ENCODE assay signal across 19 cellular contexts in the genomic region with DNA sequence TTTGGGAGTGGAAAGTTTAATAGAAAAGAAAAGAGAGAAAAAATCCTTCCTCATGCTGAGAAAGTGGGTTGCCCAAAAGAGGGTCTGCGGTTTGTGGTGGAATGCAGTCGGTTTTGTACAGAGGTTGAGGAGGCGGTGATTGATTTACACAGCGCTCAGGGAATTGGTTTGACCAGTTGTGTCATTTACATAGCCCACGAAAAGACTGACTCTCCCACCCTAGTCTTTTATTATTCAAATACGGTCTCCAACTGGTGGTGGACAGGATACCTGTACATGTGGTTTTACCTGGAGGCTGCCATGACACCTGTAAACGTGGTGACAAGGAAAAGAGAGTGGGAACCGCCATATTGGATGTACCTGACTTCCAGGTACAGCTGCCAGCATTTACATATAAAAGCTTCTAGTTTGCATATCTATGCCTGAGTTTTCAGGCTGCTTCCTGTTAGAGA. TPM values are rescaled to one million over a fixed set of nuclear protein-coding genes. Genes with fewer than 3 reads are reported as not detected.
DNase-seq lines count a peak whose midpoint lies in the region; ATAC-seq, FAIRE-seq and TF ChIP-seq lines count a peak whose summit lies in the region.
"Had no signal": no experiment of that assay in that cellular context is flagged by ENCODE, and none has a peak within 500 bp of the region (broad histone marks: within the 10 kb centered on the region; RNA-seq: fewer than 3 reads in every experiment).

No MANE protein-coding gene starts in this region.

- H3K14ac ChIP-seq in H1 (ENCODE audit: insufficient read length), result no peak overlapping the region

- intact Hi-C loops in sigmoid colon (cut with DNase I), result no loop called here

- H3K23ac ChIP-seq in H1 (ENCODE audit: insufficient read length), result no peak overlapping the region

- peak overlapping the region; percentile 86 for H3K27ac Mint-ChIP-seq in mesothelial cell of epicardium
- H3K27ac Mint-ChIP-seq: CD8-positive, alpha-beta T cell; HFFc6; T-helper 17 cell had no signal

- peaks cover 21% of the 10 kb centered on the region for H3K4me1 Mint-ChIP-seq in mesothelial cell of epicardium

- peak overlapping the region; percentile 89 for H2BK15ac ChIP-seq in H1 (ENCODE audit: low read length)

- peak overlapping the region; percentile 100 for H3K4ac ChIP-seq in H1 (replicated peaks; ENCODE audit: insufficient read length, low read depth, low read length)

- H2BK5ac ChIP-seq in H1 (ENCODE audit: low read depth, low read length), result peak overlapping the region; percentile 100

- H4K5ac ChIP-seq in H1 (ENCODE audit: insufficient read length, low read depth, low read length), result peak overlapping the region; percentile 87

- peaks cover 27 to 42% (median 34%) of the 10 kb centered on the region in 10 experiments for H3K4me1 ChIP-seq in BLaER1 treated with 17β-estradiol and CSF1 and Interleukin-3, amounts not matched to agents 10 nM and 100 nM
- peaks cover 26% of the 10 kb centered on the region for H3K4me1 ChIP-seq in HUES48 (ENCODE audit: control insufficient read depth, insufficient read depth, low read length)
- peaks cover 2 to 21% (median 9%) of the 10 kb centered on the region in 4 experiments; a peak in 6 of 7 replicates for H3K4me1 ChIP-seq in H1 (replicated peaks in 1 of 4; ENCODE audit: control insufficient read depth in 3 of 4, insufficient read depth in 4 of 4, low read length in 3 of 4)
- peaks cover 0 to 7% (median 0%) of the 10 kb centered on the region in 4 donors for H3K4me1 ChIP-seq in sigmoid colon
- H3K4me1 ChIP-seq: gastrocnemius medialis, SJSA1 had no signal

- peaks cover 10% of the 10 kb centered on the region for H3K23me2 ChIP-seq in H1 (ENCODE audit: low read depth, low read length)

- POLR2A ChIA-PET in H1 (lab: Charles Lee; ENCODE audit: partially characterized antibody), result interaction anchor here (0.9 to 6.6 kb wide), 28 partner anchors 7 to 165 kb away, joined by 3 to 113 read pairs (median 6); partner anchors contain the start of genes B3GALT4, BRD2, HLA-DMA and HLA-DOA

- H2BK12ac ChIP-seq in H1 (ENCODE audit: low read depth, low read length), result peak overlapping the region; percentile 98; the same call in 1 of the 2 replicates

- peak overlapping the region in 10 of 11 experiments; percentile 23 to 82 (median 68); a peak in 19 of 22 replicates for H3K4me2 ChIP-seq in BLaER1 treated with 17β-estradiol and CSF1 and Interleukin-3, amounts not matched to agents 10 nM and 100 nM
- peak overlapping the region; percentile 80 to 97 for H3K4me2 ChIP-seq in H1 (ENCODE audit: insufficient read depth in 1 of 2, low read depth in 2 of 2, low read length in 2 of 2)
- H3K4me2 ChIP-seq: KMS-11 had no signal

- peaks cover 0 to 4% (median 2%) of the 10 kb centered on the region in 11 experiments; a peak in 13 of 22 replicates for H3K9me3 ChIP-seq in BLaER1 treated with 17β-estradiol and CSF1 and Interleukin-3, amounts not matched to agents 10 nM and 100 nM (replicated peaks in 1 of 11)
- H3K9me3 ChIP-seq in HUES48 (ENCODE audit: control insufficient read depth, insufficient read depth, low read length), result peaks cover 8% of the 10 kb centered on the region
- H3K9me3 ChIP-seq in H1 (ENCODE audit: insufficient read depth in 2 of 2, low read depth in 1 of 2, low read length in 1 of 2), result peaks cover 7 to 12% of the 10 kb centered on the region in 2 experiments
- no peaks in the 10 kb centered on the region for H3K9me3 ChIP-seq in sigmoid colon
- H3K9me3 ChIP-seq: gastrocnemius medialis, SJSA1, tibial nerve had no signal

- H3K27me3 Mint-ChIP-seq in mesothelial cell of epicardium (ENCODE audit: low read depth), result peaks cover 62% of the 10 kb centered on the region

- H2AFZ ChIP-seq in H1 (ENCODE audit: low read length), result no peak overlapping the region

- peak overlapping the region; percentile 97 for H2AK5ac ChIP-seq in H1 (ENCODE audit: low read depth, low read length)

- H3K56ac ChIP-seq in H1 (replicated peaks; ENCODE audit: insufficient read length, low read depth, low read length), result peak overlapping the region; percentile 96

- no peaks in the 10 kb centered on the region for H3K36me3 Mint-ChIP-seq in mesothelial cell of epicardium
- H3K36me3 Mint-ChIP-seq: CD8-positive, alpha-beta T cell had no signal

- 1% methylated on average over 8 of the region's 8 CpGs; no CpG with 5 or more reads in 1 of the 2 experiments for WGBS in H1 (ENCODE audit: extremely low coverage in 1 of 2, insufficient coverage in 1 of 2, insufficient read length in 1 of 2, insufficient replicate concordance in 2 of 2, low coverage in 1 of 2, low lambda C conversion rate in 2 of 2, missing lambda C conversion rate in 1 of 2), 2 experiments
- 15 to 40% methylated on average over 8 of the region's 8 CpGs for WGBS in sigmoid colon, 2 donors

- no peaks in the 10 kb centered on the region for H3K36me3 ChIP-seq in BLaER1 treated with 17β-estradiol and CSF1 and Interleukin-3, amounts not matched to agents 10 nM and 100 nM
- H3K36me3 ChIP-seq in HUES48 (ENCODE audit: control insufficient read depth, insufficient read depth, low read length) (peaks cover 25% of the 10 kb centered on the region), H1 (ENCODE audit: control insufficient read depth in 2 of 4, insufficient read depth in 4 of 4, low read length in 3 of 4) (peaks cover 0 to 14% (median 3%) of the 10 kb centered on the region in 4 experiments; a peak in 3 of 8 replicates), sigmoid colon (no peaks in the 10 kb centered on the region)
- H3K36me3 ChIP-seq: gastrocnemius medialis, SJSA1, tibial nerve had no signal

- peak overlapping the region; percentile 100 for H4K91ac ChIP-seq in H1 (replicated peaks; ENCODE audit: insufficient read length, low read length)

- H3K4me3 Mint-ChIP-seq in mesothelial cell of epicardium, result peak overlapping the region; percentile 69
- H3K4me3 Mint-ChIP-seq: CD8-positive, alpha-beta T cell; HFFc6; T-helper 17 cell had no signal

- no peak for ATAC-seq in HG03565 (IDR thresholded peaks at IDR 0.05; ENCODE audit: unreplicated experiment)

- peak; percentile 91 for FAIRE-seq in H1 (lab: Jason Lieb, UNC)

- peaks cover 0 to 15% (median 0%) of the 10 kb centered on the region in 11 experiments; a peak in 5 of 22 replicates for H4K20me1 ChIP-seq in BLaER1 treated with 17β-estradiol and CSF1 and Interleukin-3, amounts not matched to agents 10 nM and 100 nM
- no peaks in the 10 kb centered on the region for H4K20me1 ChIP-seq in H1 (replicated peaks in 1 of 2; ENCODE audit: control insufficient read depth in 1 of 2, insufficient read depth in 2 of 2, low read length in 2 of 2)

- DNase-seq in H1 (ENCODE audit: low read depth in 1 of 2, low spot score in 2 of 2), result peak; percentile 27 to 53
- DNase-seq in mesothelial cell of epicardium (ENCODE audit: low spot score in 2 of 2, unreplicated experiment in 2 of 2), result peak in 1 of 2 experiments; percentile 43
- no peak for DNase-seq in stimulated activated CD4-positive, alpha-beta T cell treated with anti-CD3 and anti-CD28 coated beads, Interleukin-4, amount 100 ng/mL, for 24 hours
- no peak for DNase-seq in sigmoid colon
- DNase-seq in RKO (ENCODE audit: low spot score), result no peak
- DNase-seq: activated CD8-positive, alpha-beta memory T cell treated with anti-CD3 and anti-CD28 coated beads for 24 hours; dorsolateral prefrontal cortex; gastrocnemius medialis; stimulated activated CD4-positive, alpha-beta T cell treated with anti-CD3 and anti-CD28 coated beads, Interleukin-12 subunit alpha, Interleukin-12 subunit beta, amount 100 ng/mL, for 4 hours; T-helper 17 cell had no signal

- H3K4me3 ChIP-seq in BLaER1 treated with 17β-estradiol and CSF1 and Interleukin-3, amounts not matched to agents 10 nM and 100 nM, result 0 out of 20 replicates have a peak overlapping the region, but pooled peaks of 1 of the 10 experiments have one; percentile 14
- peak overlapping the region; percentile 93 for H3K4me3 ChIP-seq in HUES48 (ENCODE audit: low read depth, low read length)
- H3K4me3 ChIP-seq in H1 (ENCODE audit: extremely low read depth in 1 of 4, insufficient read depth in 2 of 4, low read depth in 3 of 4, low read length in 4 of 4), result peak overlapping the region; percentile 82 to 96 (median 92)
- no peak overlapping the region for H3K4me3 ChIP-seq in sigmoid colon
- H3K4me3 ChIP-seq: gastrocnemius medialis, SJSA1, tibial nerve had no signal

- H2BK20ac ChIP-seq in H1 (ENCODE audit: low read length), result peak overlapping the region; percentile 99

- peak; percentile 44 to 77; a peak in 2 of 3 replicates for TF ChIP-seq POLR2A in H1 (IDR thresholded peaks at IDR 0.05; ENCODE audit: control extremely low read depth in 1 of 2, low read depth in 2 of 2, low read length in 2 of 2)
- TF ChIP-seq POLR2A in sigmoid colon (IDR thresholded peaks at IDR 0.05), result no peak

- no peaks in the 10 kb centered on the region for H3K9me3 Mint-ChIP-seq in mesothelial cell of epicardium
- H3K9me3 Mint-ChIP-seq: activated T-helper 2 cell treated with anti-CD3 and anti-CD28 coated beads, Interferon-gamma antibody, Interleukin-2, Interleukin-4, amounts not matched to agents 10 μg/mL and 5 μg/mL and 100 μg/mL, durations not matched to agents 14 hours and 24 hours and 36 hours; CD8-positive, alpha-beta T cell had no signal

- H3K18ac ChIP-seq in H1 (ENCODE audit: extremely low read depth, low read length), result peak overlapping the region; percentile 99

- H2BK120ac ChIP-seq in H1 (replicated peaks; ENCODE audit: low read depth, low read length), result peak overlapping the region; percentile 97

- H3K27me3 ChIP-seq in BLaER1 treated with 17β-estradiol and CSF1 and Interleukin-3, amounts not matched to agents 10 nM and 100 nM, result peaks cover 23 to 44% (median 31%) of the 10 kb centered on the region in 11 experiments
- H3K27me3 ChIP-seq in HUES48 (ENCODE audit: control insufficient read depth, insufficient read depth, low read length) (no peaks in the 10 kb centered on the region), H1 (replicated peaks in 1 of 4; ENCODE audit: control insufficient read depth in 3 of 4, extremely low read depth in 1 of 4, insufficient read depth in 3 of 4, low read length in 3 of 4) (no peaks in the 10 kb centered on the region), sigmoid colon (peaks cover 19 to 54% (median 26%) of the 10 kb centered on the region in 3 donors)

- H3K9ac ChIP-seq in BLaER1 treated with 17β-estradiol and CSF1 and Interleukin-3, amounts not matched to agents 10 nM and 100 nM, result no peak overlapping the region
- H3K9ac ChIP-seq in HUES48 (ENCODE audit: low read depth, low read length) (peak overlapping the region; percentile 99), H1 (replicated peaks in 1 of 4; ENCODE audit: extremely low read depth in 1 of 4, low read depth in 3 of 4, low read length in 3 of 4) (peak overlapping the region; percentile 75 to 97 (median 92))
- H3K9ac ChIP-seq: KMS-11 had no signal

- TF ChIP-seq CTCF in H1 (IDR thresholded peaks at IDR 0.05; ENCODE audit: control extremely low read depth in 1 of 3, insufficient read depth in 1 of 3, low read depth in 1 of 3, low read length in 3 of 3), result no peak
- no peak for TF ChIP-seq CTCF in mesothelial cell of epicardium (IDR thresholded peaks at IDR 0.05; ENCODE audit: unreplicated experiment)
- no peak for TF ChIP-seq CTCF in sigmoid colon (IDR thresholded peaks at IDR 0.05)

- TF ChIP-seq EP300 in H1 (IDR thresholded peaks at IDR 0.05; ENCODE audit: borderline replicate concordance in 1 of 2, low read depth in 2 of 2, low read length in 2 of 2) (no peak), sigmoid colon (IDR thresholded peaks at IDR 0.05) (no peak)

- H3K79me1 ChIP-seq in H1 (ENCODE audit: low read depth, low read length), result no peaks in the 10 kb centered on the region

- no peak for TF ChIP-seq RAD21 in H1 (IDR thresholded peaks at IDR 0.05 in 1 of 2, conservative IDR thresholded peaks at IDR 0.05 in 1 of 2; ENCODE audit: low read depth in 2 of 2, low read length in 2 of 2)

- no peak overlapping the region for H3K27ac ChIP-seq in BLaER1 treated with 17β-estradiol and CSF1 and Interleukin-3, amounts not matched to agents 10 nM and 100 nM
- H3K27ac ChIP-seq in HUES48 (ENCODE audit: low read depth, low read length) (peak overlapping the region; percentile 94), H1 (ENCODE audit: low read depth, low read length) (peak overlapping the region; percentile 98), sigmoid colon (no peak overlapping the region)
- H3K27ac ChIP-seq: gastrocnemius medialis, KMS-11, SJSA1, tibial nerve had no signal

- peaks cover 11 to 47% of the 10 kb centered on the region in 2 experiments; a peak in 3 of 4 replicates for H3K79me2 ChIP-seq in H1 (ENCODE audit: control insufficient read depth in 1 of 2, insufficient read depth in 2 of 2, low read length in 2 of 2)

- CTCF ChIA-PET in H1 (lab: Charles Lee; ENCODE audit: partially characterized antibody), result interaction anchor here (0.6 to 2.9 kb wide), 10 partner anchors 9 to 130 kb away, joined by 3 to 13 read pairs (median 3); no protein-coding TSS in a partner anchor

- H4K8ac ChIP-seq in H1 (ENCODE audit: extremely low read depth, insufficient read depth, low read length), result no peak overlapping the region

RNA-seq across cellular contexts. Expression of gene HLA-DPB1, which starts 42.1 kb away (rescaled TPM):
- total RNA-seq in H1 (2021; fragmentation: NEBNext Ultra II Directional; extraction: Animal tissue kit (Norgen Biotek cat#: 25700)), result 32.3 and 37.8 TPM in 2 replicates
- polyA plus RNA-seq in H1 (2011; rRNA removed), result 58.8 and 62.8 TPM in 2 replicates
- polyA plus RNA-seq in H1 (2011; cell fraction: cytosol; rRNA removed), result 81.9 TPM
- polyA plus RNA-seq in H1 (2011; cell fraction: nucleus; rRNA removed), result 41.7 TPM
- polyA plus RNA-seq in H1 (2012, experiment 1 of 2), result 46.1 to 60.1 TPM (median 55.5 TPM) in 4 replicates
- polyA plus RNA-seq in H1 (2012, experiment 2 of 2), result 46.2 TPM
- polyA plus RNA-seq in H1 (2013, experiment 1 of 2), result 35.2 TPM
- 34.9 TPM for polyA plus RNA-seq in H1 (2013, experiment 2 of 2)
- polyA minus RNA-seq in H1 (2011; rRNA and poly(A)+ RNA removed), result 32.8 and 39.3 TPM in 2 replicates
- polyA minus RNA-seq in H1 (2011; cell fraction: cytosol; rRNA and poly(A)+ RNA removed), result 15.7 TPM
- polyA minus RNA-seq in H1 (2011; cell fraction: nucleus; rRNA and poly(A)+ RNA removed), result 13.9 TPM
- 12.0 to 12.7 TPM (median 12.0 TPM) in 3 replicates for total RNA-seq in mesothelial cell of epicardium
- total RNA-seq in sigmoid colon, result 10 to 100 TPM; 39.2 to 62.4 (median 42.0) TPM
- 100 to 1,000 TPM in 2 of 3 donors, 10 to 100 TPM in 1; 90.7 to 359 (median 180) TPM for polyA plus RNA-seq in sigmoid colon
- total RNA-seq: SJSA1 had no signal

RNA-seq across cellular contexts. Expression of gene HLA-DPA1, which starts 44.4 kb away (rescaled TPM):
- 6.2 and 6.8 TPM in 2 replicates for total RNA-seq in H1 (2021; fragmentation: NEBNext Ultra II Directional; extraction: Animal tissue kit (Norgen Biotek cat#: 25700))
- polyA plus RNA-seq in H1 (2011; rRNA removed) (8.4 and 13.1 TPM in 2 replicates), sigmoid colon (100 to 1,000 TPM in 2 of 3 donors, 10 to 100 TPM in 1; 49.2 to 210 (median 197) TPM)
- polyA plus RNA-seq in H1 (2011; cell fraction: cytosol; rRNA removed), result 6.7 TPM
- 5.8 TPM for polyA plus RNA-seq in H1 (2011; cell fraction: nucleus; rRNA removed)
- polyA plus RNA-seq in H1 (2012, experiment 1 of 2), result 7.1 to 9.1 TPM (median 7.7 TPM) in 4 replicates
- polyA plus RNA-seq in H1 (2012, experiment 2 of 2), result 6.4 TPM
- 8.5 TPM for polyA plus RNA-seq in H1 (2013, experiment 1 of 2)
- 8.4 TPM for polyA plus RNA-seq in H1 (2013, experiment 2 of 2)
- 5.5 and 5.8 TPM in 2 replicates for polyA minus RNA-seq in H1 (2011; rRNA and poly(A)+ RNA removed)
- polyA minus RNA-seq in H1 (2011; cell fraction: cytosol; rRNA and poly(A)+ RNA removed), result 4.3 TPM
- 2.4 TPM for polyA minus RNA-seq in H1 (2011; cell fraction: nucleus; rRNA and poly(A)+ RNA removed)
- total RNA-seq in mesothelial cell of epicardium (2.0 to 2.2 TPM (median 2.0 TPM) in 3 replicates), sigmoid colon (10 to 100 TPM; 29.9 to 64.3 (median 46.2) TPM)
- total RNA-seq: SJSA1 had no signal

Comparison
In these comparisons a context has a peak if more than half of its experiments do, and no peak if none do; other contexts are left out.
1. H3K27ac ChIP-seq: peak in HUES48 (single experiment) and H1 (single experiment); none in BLaER1 treated with 17β-estradiol and CSF1 and Interleukin-3, amounts not matched to agents 10 nM and 100 nM (0 of 11) and sigmoid colon (0 of 4).
2. H3K4me3 ChIP-seq: peak in HUES48 (single experiment) and H1 (4 of 4); none in sigmoid colon (0 of 4).
3. H3K9ac ChIP-seq: peak in HUES48 (single experiment) and H1 (4 of 4); none in BLaER1 treated with 17β-estradiol and CSF1 and Interleukin-3, amounts not matched to agents 10 nM and 100 nM (0 of 11).
4. DNase-seq: peak in H1 (2 of 2); none in stimulated activated CD4-positive, alpha-beta T cell treated with anti-CD3 and anti-CD28 coated beads, Interleukin-4, amount 100 ng/mL, for 24 hours (single experiment), sigmoid colon (single experiment) and RKO (single experiment).
5. POLR2A ChIP-seq: peak in H1 (2 of 2); none in sigmoid colon (0 of 2).